In genomic region chr2:74482801-74483674, GRCh38 we compare ENCODE assay signal across 8 cellular contexts. TPM values are rescaled to one million over a fixed set of nuclear protein-coding genes. Genes with fewer than 3 reads are reported as not detected.
DNase-seq lines count a peak whose midpoint lies in the region; ATAC-seq and TF ChIP-seq lines count a peak whose summit lies in the region.

CCDC142 (minus strand) TSS chr2:74482998; CDS start chr2:74482837, 161 bp downstream.
TTC31 (plus strand) TSS chr2:74483081; CDS start chr2:74483096, 15 bp downstream.

- H3K4me1 ChIP-seq in GM23338 (ENCODE audit: insufficient read depth), result peaks cover 5% of the 10 kb centered on the region; the same call in 1 of the 2 replicates
- H3K4me1 ChIP-seq in RWPE2 (ENCODE audit: insufficient read depth, poor library complexity, severe bottlenecking), result peaks cover 1% of the 10 kb centered on the region
- peaks cover 20 to 49% (median 41%) of the 10 kb centered on the region in 4 donors for H3K4me1 ChIP-seq in stomach

- H3K4me3 ChIP-seq in GM23338 (peak within 1 kb of the TSS; percentile 68), RWPE2 (ENCODE audit: severe bottlenecking) (peak within 1 kb of the TSS; percentile 67), fibroblast of the aortic adventitia (ENCODE audit: low read depth, low read length) (peak within 1 kb of the TSS; percentile 97), neural cell (ENCODE audit: low read length) (peak within 1 kb of the TSS; percentile 100), stomach (peak within 1 kb of the TSS; percentile 76 to 98 (median 92))

- H3F3A ChIP-seq in GM23338 (replicated peaks; ENCODE audit: low read depth) (no peaks in the 10 kb centered on the region), neural cell (ENCODE audit: insufficient read depth, low read length, poor library complexity, severe bottlenecking) (no peaks in the 10 kb centered on the region)

- intact Hi-C loops in activated T-helper 2 cell treated with anti-CD3 and anti-CD28 coated beads, Interferon-gamma antibody, Interleukin-2, Interleukin-4, amounts not matched to agents 10 μg/mL and 5 μg/mL and 100 μg/mL, durations not matched to agents 14 hours and 24 hours and 36 hours (cut with micrococcal nuclease), result loop anchor here (1.0 to 2.0 kb wide), 5 partner anchors 11 to 104 kb away; partner anchors contain the start of genes AUP1, HTRA2, LBX2 and MRPL53
- intact Hi-C loops in stomach (cut with DNase I; ENCODE audit: low total_unique reads), result loop anchor here (5.0 kb wide), 1 partner anchor 104 kb away; no protein-coding TSS in a partner anchor

- no peaks in the 10 kb centered on the region for H3K9me3 ChIP-seq in RWPE2 (ENCODE audit: severe bottlenecking)
- H3K9me3 ChIP-seq in neural cell (ENCODE audit: low read length), result no peaks in the 10 kb centered on the region
- H3K9me3 ChIP-seq in stomach, result no peaks in the 10 kb centered on the region

- peak; percentile 96 for DNase-seq in ELR (ENCODE audit: low read depth)
- DNase-seq in GM23338 (ENCODE audit: low spot score), result peak; percentile 99
- DNase-seq in RWPE2 (ENCODE audit: low spot score), result peak; percentile 92
- DNase-seq in activated T-helper 2 cell treated with anti-CD3 and anti-CD28 coated beads, Interferon-gamma antibody, Interleukin-2, Interleukin-4, amounts not matched to agents 10 μg/mL and 5 μg/mL and 100 μg/mL, durations not matched to agents 14 hours and 24 hours and 36 hours (ENCODE audit: low spot score), result peak; percentile 91
- DNase-seq in fibroblast of the aortic adventitia (ENCODE audit: low read depth), result peak; percentile 96
- DNase-seq in stomach, result peak; percentile 97

- peak within 1 kb of the TSS; percentile 72 for H2AFZ ChIP-seq in GM23338
- peak within 1 kb of the TSS; percentile 85 for H2AFZ ChIP-seq in neural cell (ENCODE audit: low read depth, low read length)

- ATAC-seq in GM23338 (peak; percentile 89), RWPE2 (ENCODE audit: low read depth) (peak; percentile 93)

- H3K79me2 ChIP-seq in GM23338 (replicated peaks; ENCODE audit: insufficient read depth) (peaks cover 14% of the 10 kb centered on the region), neural cell (replicated peaks; ENCODE audit: insufficient read depth, low read length) (peaks cover 26% of the 10 kb centered on the region)

- TF ChIP-seq EP300 in neural cell (conservative IDR thresholded peaks at IDR 0.05; ENCODE audit: poor library complexity, severe bottlenecking) (peak; percentile 58), stomach (IDR thresholded peaks at IDR 0.05) (no peak)

- H3K27me3 Mint-ChIP-seq in GM23338 (ENCODE audit: insufficient read depth, low read depth, poor library complexity), result peaks cover 11% of the 10 kb centered on the region
- H3K27me3 Mint-ChIP-seq in activated T-helper 2 cell treated with anti-CD3 and anti-CD28 coated beads, Interferon-gamma antibody, Interleukin-2, Interleukin-4, amounts not matched to agents 10 μg/mL and 5 μg/mL and 100 μg/mL, durations not matched to agents 14 hours and 24 hours and 36 hours (ENCODE audit: low read depth), result no peaks in the 10 kb centered on the region

- H3K9ac ChIP-seq in neural cell (ENCODE audit: low read length), result peak within 1 kb of the TSS; percentile 94

- no peaks in the 10 kb centered on the region for H3K27me3 ChIP-seq in GM23338 (ENCODE audit: insufficient read depth)
- H3K27me3 ChIP-seq in RWPE2 (ENCODE audit: insufficient read depth, poor library complexity, severe bottlenecking), result no peaks in the 10 kb centered on the region
- H3K27me3 ChIP-seq in neural cell (ENCODE audit: insufficient read depth, low read depth, low read length), result no peaks in the 10 kb centered on the region
- H3K27me3 ChIP-seq in stomach, result no peaks in the 10 kb centered on the region

- H3K36me3 Mint-ChIP-seq in GM23338 (ENCODE audit: low read depth), result peaks cover 24% of the 10 kb centered on the region
- peaks cover 39% of the 10 kb centered on the region for H3K36me3 Mint-ChIP-seq in activated T-helper 2 cell treated with anti-CD3 and anti-CD28 coated beads, Interferon-gamma antibody, Interleukin-2, Interleukin-4, amounts not matched to agents 10 μg/mL and 5 μg/mL and 100 μg/mL, durations not matched to agents 14 hours and 24 hours and 36 hours (ENCODE audit: low read depth)

- H3K4me3 Mint-ChIP-seq in GM23338, result peak within 1 kb of the TSS; percentile 99
- H3K4me3 Mint-ChIP-seq in activated T-helper 2 cell treated with anti-CD3 and anti-CD28 coated beads, Interferon-gamma antibody, Interleukin-2, Interleukin-4, amounts not matched to agents 10 μg/mL and 5 μg/mL and 100 μg/mL, durations not matched to agents 14 hours and 24 hours and 36 hours (ENCODE audit: low read depth), result peak within 1 kb of the TSS; percentile 99

- H3K4me2 ChIP-seq in GM23338 (peak within 1 kb of the TSS; percentile 95), neural cell (ENCODE audit: low read length) (peak within 1 kb of the TSS; percentile 97)

- no peaks in the 10 kb centered on the region for H3K9me3 Mint-ChIP-seq in GM23338
- no peaks in the 10 kb centered on the region for H3K9me3 Mint-ChIP-seq in activated T-helper 2 cell treated with anti-CD3 and anti-CD28 coated beads, Interferon-gamma antibody, Interleukin-2, Interleukin-4, amounts not matched to agents 10 μg/mL and 5 μg/mL and 100 μg/mL, durations not matched to agents 14 hours and 24 hours and 36 hours

- H3K36me3 ChIP-seq in GM23338 (ENCODE audit: insufficient read depth), result no peaks in the 10 kb centered on the region; the same call in 1 of the 2 replicates
- peaks cover 40% of the 10 kb centered on the region for H3K36me3 ChIP-seq in RWPE2 (ENCODE audit: low read depth)
- peaks cover 3% of the 10 kb centered on the region for H3K36me3 ChIP-seq in neural cell (ENCODE audit: insufficient read depth, low read length)
- H3K36me3 ChIP-seq in stomach, result peaks cover 9 to 61% (median 54%) of the 10 kb centered on the region in 4 donors

- H3K27ac Mint-ChIP-seq in GM23338, result peak within 1 kb of the TSS; percentile 99
- peak within 1 kb of the TSS; percentile 99 for H3K27ac Mint-ChIP-seq in activated T-helper 2 cell treated with anti-CD3 and anti-CD28 coated beads, Interferon-gamma antibody, Interleukin-2, Interleukin-4, amounts not matched to agents 10 μg/mL and 5 μg/mL and 100 μg/mL, durations not matched to agents 14 hours and 24 hours and 36 hours

- H3K27ac ChIP-seq in GM23338 (ENCODE audit: low read depth) (peak within 1 kb of the TSS; percentile 82; the same call in 1 of the 2 replicates), RWPE2 (ENCODE audit: poor library complexity, severe bottlenecking) (peak within 1 kb of the TSS; percentile 54), neural cell (ENCODE audit: low read length) (peak within 1 kb of the TSS; percentile 87), stomach (peak within 1 kb of the TSS; percentile 80 to 94 (median 92))

- peaks cover 6% of the 10 kb centered on the region; the same call in 2 of the 3 replicates for H3K4me1 Mint-ChIP-seq in GM23338
- H3K4me1 Mint-ChIP-seq in activated T-helper 2 cell treated with anti-CD3 and anti-CD28 coated beads, Interferon-gamma antibody, Interleukin-2, Interleukin-4, amounts not matched to agents 10 μg/mL and 5 μg/mL and 100 μg/mL, durations not matched to agents 14 hours and 24 hours and 36 hours (ENCODE audit: low read depth), result peaks cover 26% of the 10 kb centered on the region

- 0 to 2% (median 1%) methylated on average over 30 to 50 of the region's 50 CpGs for WGBS in stomach, 5 donors

- no peaks in the 10 kb centered on the region for H3K9me2 ChIP-seq in GM23338 (ENCODE audit: insufficient read depth)
- no peaks in the 10 kb centered on the region for H3K9me2 ChIP-seq in neural cell (ENCODE audit: insufficient read depth, low read length)

- TF ChIP-seq CTCF in GM23338 (conservative IDR thresholded peaks at IDR 0.05; ENCODE audit: low read depth in 2 of 2), result peak; percentile 89 to 90
- peak; percentile 62 for TF ChIP-seq CTCF in LNCAP (IDR thresholded peaks at IDR 0.05)
- TF ChIP-seq CTCF in RWPE2 (IDR thresholded peaks at IDR 0.05; ENCODE audit: poor library complexity, severe bottlenecking), result peak; percentile 97
- TF ChIP-seq CTCF in fibroblast of the aortic adventitia (IDR thresholded peaks at IDR 0.05; ENCODE audit: insufficient read depth, low read length), result peak; percentile 89
- TF ChIP-seq CTCF in neural cell (IDR thresholded peaks at IDR 0.05; ENCODE audit: poor library complexity, severe bottlenecking), result peak; percentile 99
- peak in 5 of 7 experiments; percentile 63 to 91 (median 78) for TF ChIP-seq CTCF in stomach (IDR thresholded peaks at IDR 0.05)

- TF ChIP-seq RAD21 in neural cell (conservative IDR thresholded peaks at IDR 0.05), result peak; percentile 88

- H4K20me1 ChIP-seq in GM23338 (replicated peaks; ENCODE audit: insufficient read depth) (peaks cover 13% of the 10 kb centered on the region; the same call in 1 of the 2 replicates), neural cell (ENCODE audit: insufficient read depth) (no peaks in the 10 kb centered on the region)

- TF ChIP-seq POLR2A in stomach (IDR thresholded peaks at IDR 0.05), result no peak

TF ChIP-seq in GM23338, 12 proteins besides CTCF, POLR2A, EP300 and RAD21 (continues in another document):
- peak; percentile 54 for TF ChIP-seq CREB1 (CRISPR knock-in tag; IDR thresholded peaks at IDR 0.05; ENCODE audit: low read depth)

TF ChIP-seq in neural cell, 6 proteins besides CTCF, POLR2A, EP300 and RAD21 (continues in another document):
- TF ChIP-seq EZH2 (IDR thresholded peaks at IDR 0.05; ENCODE audit: borderline replicate concordance, insufficient read depth, low read length, poor library complexity, severe bottlenecking), result no peak

RNA-seq across cellular contexts. Expression of gene CCDC142, which starts in this region (rescaled TPM):
- 12.3 and 20.5 TPM in 2 replicates for total RNA-seq in GM23338 (2014; rRNA removed; shearing (Covaris generic))
- polyA plus RNA-seq in GM23338 (2016; fragmentation: Nextera tagmentation; extraction: Ambion mirVana), result 5.1 and 5.8 TPM in 2 replicates
- 25.1 and 26.9 TPM in 2 replicates for total RNA-seq in activated T-helper 2 cell treated with anti-CD3 and anti-CD28 coated beads, Interferon-gamma antibody, Interleukin-2, Interleukin-4, amounts not matched to agents 10 μg/mL and 5 μg/mL and 100 μg/mL, durations not matched to agents 14 hours and 24 hours and 36 hours
- total RNA-seq in fibroblast of the aortic adventitia (ENCODE audit: low replicate concordance), result 25.4 and 27.7 TPM in 2 replicates
- 21.6 and 48.0 TPM in 2 replicates for polyA plus RNA-seq in neural cell
- polyA minus RNA-seq in neural cell, result 35.5 and 53.1 TPM in 2 replicates
- total RNA-seq in stomach, result 10 to 100 TPM; 19.1 to 78.2 (median 51.3) TPM
- polyA plus RNA-seq in stomach, result 1 to 10 TPM; 3.2 to 3.4 (median 3.2) TPM

RNA-seq across cellular contexts. Expression of gene TTC31, which starts in this region (rescaled TPM):
- 29.2 and 29.6 TPM in 2 replicates for total RNA-seq in GM23338 (2014; rRNA removed; shearing (Covaris generic))
- polyA plus RNA-seq in GM23338 (2016; fragmentation: Nextera tagmentation; extraction: Ambion mirVana), result 13.1 and 15.8 TPM in 2 replicates
- total RNA-seq in activated T-helper 2 cell treated with anti-CD3 and anti-CD28 coated beads, Interferon-gamma antibody, Interleukin-2, Interleukin-4, amounts not matched to agents 10 μg/mL and 5 μg/mL and 100 μg/mL, durations not matched to agents 14 hours and 24 hours and 36 hours, result 35.1 and 35.9 TPM in 2 replicates
- total RNA-seq in fibroblast of the aortic adventitia (ENCODE audit: low replicate concordance), result 10.4 and 16.3 TPM in 2 replicates
- 11.0 and 16.3 TPM in 2 replicates for polyA plus RNA-seq in neural cell
- 7.1 and 7.2 TPM in 2 replicates for polyA minus RNA-seq in neural cell
- 10 to 100 TPM in 4 of 5 donors, 1 to 10 TPM in 1; 4.7 to 91.2 (median 20.5) TPM for total RNA-seq in stomach
- 10 to 100 TPM; 10.5 to 11.4 (median 10.8) TPM for polyA plus RNA-seq in stomach

Comparison
In these comparisons a context has a peak if more than half of its experiments do, and no peak if none do; other contexts are left out.
1. Peak in every context shown above with its lines: DNase-seq, ATAC-seq, H3K4me3 ChIP-seq and H3K27ac ChIP-seq.